18 cellular contexts compared by ENCODE assay signal in the genomic region with DNA sequence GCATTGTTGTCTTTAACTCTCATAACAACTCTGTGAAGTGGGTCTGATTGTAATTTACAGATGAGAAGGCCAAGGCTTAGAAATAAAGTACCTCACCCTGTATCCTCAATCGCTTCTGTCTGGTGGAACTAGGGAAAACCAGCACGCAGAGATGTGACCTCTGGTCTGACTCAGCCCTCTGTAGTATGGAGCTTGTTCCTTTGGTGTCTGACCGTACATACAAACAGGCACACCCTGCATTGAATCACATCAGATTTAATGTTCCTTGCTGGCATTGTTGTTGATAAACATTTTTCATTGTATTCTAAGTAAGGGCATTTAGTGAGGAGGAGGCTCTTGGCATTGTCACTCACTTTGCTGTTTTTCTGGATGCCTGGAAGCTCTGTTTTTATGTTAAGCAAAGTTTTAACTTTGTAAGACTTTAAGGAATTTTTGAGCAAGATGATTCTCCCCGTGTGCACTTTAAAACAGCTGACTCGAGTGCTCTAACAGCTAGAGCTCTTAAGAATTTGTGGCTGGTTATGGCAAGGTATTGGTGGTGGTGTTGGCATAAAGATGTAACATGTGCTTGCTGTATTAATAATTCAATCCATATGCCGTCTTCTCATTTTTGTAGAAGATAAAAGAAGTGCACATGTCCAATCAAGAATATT.
DNase-seq lines count a peak whose midpoint lies in the region; ATAC-seq and TF ChIP-seq lines count a peak whose summit lies in the region.
"Had no signal": no experiment of that assay in that cellular context is flagged by ENCODE, and none has a peak within 500 bp of the region (broad histone marks: within the 10 kb centered on the region; RNA-seq: fewer than 3 reads in every experiment).

No MANE protein-coding gene starts in this region.

- H4K20me1 ChIP-seq in mammary epithelial cell (ENCODE audit: insufficient read depth, low read length): no peaks in the 10 kb centered on the region

- H3K4me2 ChIP-seq in mammary epithelial cell (ENCODE audit: insufficient read depth, low read depth, low read length): no peak overlapping the region
- H3K4me2 ChIP-seq: KMS-11 had no signal

- intact Hi-C loops in mammary epithelial cell (cut with micrococcal nuclease): no loop called here

- H3K4me1 ChIP-seq in mammary epithelial cell (ENCODE audit: insufficient read depth, low read length): no peaks in the 10 kb centered on the region

- no peaks in the 10 kb centered on the region for H3K36me3 ChIP-seq in mammary epithelial cell (ENCODE audit: insufficient read depth, low read length)
- H3K36me3 ChIP-seq: pancreas had no signal

- dilution Hi-C loops in mammary epithelial cell (cut with HindIII; ENCODE audit: low sequenced_read_pairs): no loop called here

- CTCF ChIA-PET in mammary epithelial cell (lab: Charles Lee; ENCODE audit: low non-redundant PET): no interaction called here

- H3K79me2 ChIP-seq in mammary epithelial cell (ENCODE audit: insufficient read depth, low read length): no peaks in the 10 kb centered on the region

- peak; percentile 42 for DNase-seq in HFF-Myc (ENCODE audit: extremely low read depth, low read depth)
- peak; percentile 7 for DNase-seq in mammary epithelial cell
- peak; percentile 8 for DNase-seq in iris pigment epithelial cell (ENCODE audit: low read depth)
- DNase-seq in stromal cell of bone marrow (ENCODE audit: low read depth): peak; percentile 28
- no peak for DNase-seq in NCI-H1092 (lab: John Stamatoyannopoulos, UW)
- DNase-seq: activated CD8-positive, alpha-beta T cell treated with anti-CD3 and anti-CD28 coated beads, Interleukin-2, amount 10 ng/mL, durations not matched to agents 7 days and 5 days; CD4-positive, alpha-beta T cell; DMS79 treated with DMSO at 0.1 percent for 48 hours; foreskin melanocyte; NCI-H1694 treated with DMSO at 0.1 percent for 48 hours; pancreas; stimulated activated naive CD8-positive, alpha-beta T cell treated with anti-CD3 and anti-CD28 coated beads, Interleukin-15, Interleukin-2, amounts not matched to agents 100 U/mL and 50 U/mL, for 24 hours had no signal

- H3K4me3 ChIP-seq in HFF-Myc (replicated peaks; ENCODE audit: low read depth, low read length) (no peak overlapping the region), mammary epithelial cell (replicated peaks in 1 of 3; ENCODE audit: insufficient read depth in 1 of 3, low read depth in 2 of 3, low read length in 3 of 3) (no peak overlapping the region)
- H3K4me3 ChIP-seq: coronary artery, GM12878, pancreas had no signal

- H3K27ac ChIP-seq in mammary epithelial cell (ENCODE audit: insufficient read depth, low read depth, low read length): no peak overlapping the region
- H3K27ac ChIP-seq: KMS-11, pancreas had no signal

- TF ChIP-seq CTCF in HFF-Myc (IDR thresholded peaks at IDR 0.05; ENCODE audit: low read depth, low read length, missing control alignments): no peak
- no peak for TF ChIP-seq CTCF in mammary epithelial cell (conservative IDR thresholded peaks at IDR 0.05 in 1 of 2, IDR thresholded peaks at IDR 0.05 in 1 of 2; ENCODE audit: extremely low read depth in 1 of 2, insufficient read depth in 1 of 2, low read depth in 1 of 2, low read length in 2 of 2)

- H2AFZ ChIP-seq in mammary epithelial cell (ENCODE audit: low read depth, low read length): no peak overlapping the region

- no peak for ATAC-seq in HG03342 (IDR thresholded peaks at IDR 0.05; ENCODE audit: unreplicated experiment)
- ATAC-seq in HG02642 (IDR thresholded peaks at IDR 0.05; ENCODE audit: poor library complexity, unreplicated experiment): no peak
- ATAC-seq: activated CD8-positive, alpha-beta T cell treated with anti-CD3 and anti-CD28 coated beads, Interleukin-2, amount 10 ng/mL, durations not matched to agents 7 days and 5 days; GM12878; HCT116; pancreas; stimulated activated naive CD8-positive, alpha-beta T cell treated with anti-CD3 and anti-CD28 coated beads, Interleukin-15, Interleukin-2, amounts not matched to agents 100 U/mL and 50 U/mL, for 24 hours had no signal

- in situ Hi-C loops in mammary epithelial cell (cut with MboI; ENCODE audit: low sequenced_read_pairs in 2 of 2): no loop called here

- no peak overlapping the region for H3K9ac ChIP-seq in mammary epithelial cell (ENCODE audit: insufficient read depth, low read length)
- H3K9ac ChIP-seq: KMS-11 had no signal

- WGBS in mammary epithelial cell (ENCODE audit: low coverage, missing lambda C conversion rate): 55% methylated on average over 6 of the region's 6 CpGs

- no TSS peak for BruUV-seq in mammary epithelial cell (replicated peaks; lab: Mats Ljungman, UMichigan)

- no peaks in the 10 kb centered on the region for H3K9me3 ChIP-seq in mammary epithelial cell (replicated peaks; ENCODE audit: insufficient read depth, low read length)
- H3K9me3 ChIP-seq: pancreas had no signal

- no peaks in the 10 kb centered on the region for H3K27me3 ChIP-seq in mammary epithelial cell (ENCODE audit: insufficient read depth, low read length)
- H3K27me3 ChIP-seq: pancreas had no signal
